Comparison of ENCODE assay signal across 37 cellular contexts in genomic region chr1:158357441-158357840, GRCh38. TPM values are rescaled to one million over a fixed set of nuclear protein-coding genes. Genes with fewer than 3 reads are reported as not detected.
"Had no signal": no experiment of that assay in that cellular context is flagged by ENCODE, and none has a peak within 500 bp of the region (broad histone marks: within the 10 kb centered on the region; RNA-seq: fewer than 3 reads in every experiment).

No MANE protein-coding gene starts in this region.

- H3K9me3 Mint-ChIP-seq: activated CD4-positive, alpha-beta memory T cell treated with anti-CD3 and anti-CD28 coated beads, Interleukin-2, amount 10 ng/mL, durations not matched to agents 7 days and 5 days; activated CD4-positive, alpha-beta T cell treated with anti-CD3 and anti-CD28 coated beads, Interleukin-2, amount 10 ng/mL, durations not matched to agents 7 days and 5 days; activated naive CD4-positive, alpha-beta T cell treated with anti-CD3 and anti-CD28 coated beads, Interleukin-2, amount 10 ng/mL, durations not matched to agents 7 days and 5 days; activated naive CD8-positive, alpha-beta T cell treated with anti-CD3 and anti-CD28 coated beads, Interleukin-2, amount 10 ng/mL, durations not matched to agents 7 days and 5 days; activated T-cell treated with anti-CD3 and anti-CD28 coated beads, Interleukin-2, amount 50 U/mL, for 24 hours; central memory CD8-positive, alpha-beta T cell; dendritic cell treated with granulocyte-macrophage colony-stimulating factor and Interleukin-4, amounts not matched to agents 40 ng/mL and 50 ng/mL, for 4 days; T-helper 2 cell treated with Interferon-gamma antibody and Interleukin-4, amounts not matched to agents 5 μg/mL and 100 μg/mL, for 36 hours had no signal

- H3K27ac Mint-ChIP-seq: activated CD4-positive, alpha-beta memory T cell treated with anti-CD3 and anti-CD28 coated beads, Interleukin-2, amount 10 ng/mL, durations not matched to agents 7 days and 5 days; activated CD4-positive, alpha-beta T cell treated with anti-CD3 and anti-CD28 coated beads, Interleukin-2, amount 10 ng/mL, durations not matched to agents 7 days and 5 days; activated naive CD4-positive, alpha-beta T cell treated with anti-CD3 and anti-CD28 coated beads, Interleukin-2, amount 10 ng/mL, durations not matched to agents 7 days and 5 days; activated naive CD4-positive, alpha-beta T cell treated with anti-CD3 and anti-CD28 coated beads, Interleukin-2, amount 50 U/mL, for 72 hours; activated naive CD8-positive, alpha-beta T cell treated with anti-CD3 and anti-CD28 coated beads, Interleukin-2, amount 10 ng/mL, durations not matched to agents 7 days and 5 days; activated T-cell treated with anti-CD3 and anti-CD28 coated beads, Interleukin-2, amount 50 U/mL, for 24 hours; activated T-cell treated with anti-CD3 and anti-CD28 coated beads, Interleukin-2, amount 50 U/mL, for 72 hours; T-helper 17 cell; T-helper 2 cell treated with Interferon-gamma antibody and Interleukin-4, amounts not matched to agents 5 μg/mL and 100 μg/mL, for 36 hours had no signal

- H3K4me1 Mint-ChIP-seq: activated CD4-positive, alpha-beta memory T cell treated with anti-CD3 and anti-CD28 coated beads, Interleukin-2, amount 10 ng/mL, durations not matched to agents 7 days and 5 days; activated CD4-positive, alpha-beta T cell treated with anti-CD3 and anti-CD28 coated beads, Interleukin-2, amount 10 ng/mL, durations not matched to agents 7 days and 5 days; activated naive CD4-positive, alpha-beta T cell treated with anti-CD3 and anti-CD28 coated beads, Interleukin-2, amount 10 ng/mL, durations not matched to agents 7 days and 5 days; activated naive CD8-positive, alpha-beta T cell treated with anti-CD3 and anti-CD28 coated beads, Interleukin-2, amount 10 ng/mL, durations not matched to agents 7 days and 5 days; central memory CD8-positive, alpha-beta T cell had no signal

- H3K36me3 ChIP-seq: brain microvascular endothelial cell, esophagus muscularis mucosa, gastrocnemius medialis, heart left ventricle had no signal

- H3K27ac ChIP-seq: brain microvascular endothelial cell, coronary artery, dorsolateral prefrontal cortex, esophagus muscularis mucosa, foreskin keratinocyte, gastrocnemius medialis, heart left ventricle had no signal

- H3K4me3 ChIP-seq: coronary artery, dorsolateral prefrontal cortex, esophagus muscularis mucosa, gastrocnemius medialis, heart left ventricle had no signal

- H3K4me1 ChIP-seq: esophagus muscularis mucosa, foreskin keratinocyte, gastrocnemius medialis, heart left ventricle had no signal

- H3K27me3 ChIP-seq: brain microvascular endothelial cell, esophagus muscularis mucosa, foreskin keratinocyte, gastrocnemius medialis had no signal

- DNase-seq: activated CD4-positive, alpha-beta memory T cell treated with anti-CD3 and anti-CD28 coated beads, Interleukin-2, amount 10 ng/mL, durations not matched to agents 7 days and 5 days; activated CD4-positive, alpha-beta T cell treated with anti-CD3 and anti-CD28 coated beads for 1 hour; activated CD4-positive, alpha-beta T cell treated with anti-CD3 and anti-CD28 coated beads for 4 hours; activated CD4-positive, alpha-beta T cell treated with anti-CD3 and anti-CD28 coated beads, Interleukin-2, amount 10 ng/mL, durations not matched to agents 7 days and 5 days; activated CD4-positive, alpha-beta T cell treated with anti-CD3 and anti-CD28 coated beads, Interleukin-2, amount 50 U/mL, for 4 hours; activated CD8-positive, alpha-beta memory T cell treated with anti-CD3 and anti-CD28 coated beads, Interleukin-2, amount 50 U/mL, for 48 hours; activated gamma-delta T cell; activated naive CD4-positive, alpha-beta T cell; activated naive CD4-positive, alpha-beta T cell treated with anti-CD3 and anti-CD28 coated beads, Interleukin-2, amount 10 ng/mL, durations not matched to agents 7 days and 5 days; activated naive CD8-positive, alpha-beta T cell treated with anti-CD3 and anti-CD28 coated beads, Interleukin-2, amount 10 ng/mL, durations not matched to agents 7 days and 5 days; activated T-cell treated with anti-CD3 and anti-CD28 coated beads for 4 hours; activated T-cell treated with anti-CD3 and anti-CD28 coated beads, Interleukin-2, amount 50 U/mL, for 24 hours; activated T-cell treated with anti-CD3 and anti-CD28 coated beads, Interleukin-2, amount 50 U/mL, for 72 hours; amniotic stem cell; anterior cingulate cortex; brain microvascular endothelial cell; dorsolateral prefrontal cortex; effector memory CD4-positive, alpha-beta T cell; erythroblast; foreskin keratinocyte; gastrocnemius medialis; glutamatergic neuron; heart left ventricle; T-helper 1 cell; T-helper 17 cell; T1000 had no signal

- H3K36me3 Mint-ChIP-seq: activated naive CD4-positive, alpha-beta T cell treated with anti-CD3 and anti-CD28 coated beads, Interleukin-2, amount 10 ng/mL, durations not matched to agents 7 days and 5 days; activated naive CD4-positive, alpha-beta T cell treated with anti-CD3 and anti-CD28 coated beads, Interleukin-2, amount 50 U/mL, for 72 hours; activated naive CD8-positive, alpha-beta T cell treated with anti-CD3 and anti-CD28 coated beads, Interleukin-2, amount 10 ng/mL, durations not matched to agents 7 days and 5 days had no signal

- H3K4me3 Mint-ChIP-seq: activated CD4-positive, alpha-beta memory T cell treated with anti-CD3 and anti-CD28 coated beads, Interleukin-2, amount 10 ng/mL, durations not matched to agents 7 days and 5 days; activated CD4-positive, alpha-beta T cell treated with anti-CD3 and anti-CD28 coated beads, Interleukin-2, amount 10 ng/mL, durations not matched to agents 7 days and 5 days; activated naive CD4-positive, alpha-beta T cell treated with anti-CD3 and anti-CD28 coated beads, Interleukin-2, amount 10 ng/mL, durations not matched to agents 7 days and 5 days; activated naive CD8-positive, alpha-beta T cell treated with anti-CD3 and anti-CD28 coated beads, Interleukin-2, amount 10 ng/mL, durations not matched to agents 7 days and 5 days; activated T-cell treated with anti-CD3 and anti-CD28 coated beads, Interleukin-2, amount 50 U/mL, for 24 hours; activated T-cell treated with anti-CD3 and anti-CD28 coated beads, Interleukin-2, amount 50 U/mL, for 72 hours; central memory CD8-positive, alpha-beta T cell; T-helper 17 cell; T-helper 2 cell treated with Interferon-gamma antibody and Interleukin-4, amounts not matched to agents 5 μg/mL and 100 μg/mL, for 36 hours had no signal

- H3K9me3 ChIP-seq: esophagus muscularis mucosa, gastrocnemius medialis, heart left ventricle had no signal

- ATAC-seq: activated naive CD4-positive, alpha-beta T cell treated with anti-CD3 and anti-CD28 coated beads, Interleukin-2, amount 50 U/mL, for 72 hours; activated T-cell treated with anti-CD3 and anti-CD28 coated beads, Interleukin-2, amount 50 U/mL, for 72 hours; foreskin keratinocyte; gastrocnemius medialis; heart left ventricle; T-helper 17 cell had no signal

RNA-seq across cellular contexts. Expression of gene CD1E, which starts 3.7 kb away (rescaled TPM):
- total RNA-seq: activated CD4-positive, alpha-beta memory T cell treated with anti-CD3 and anti-CD28 coated beads, Interleukin-2, amount 10 ng/mL, durations not matched to agents 7 days and 5 days; activated CD4-positive, alpha-beta T cell treated with anti-CD3 and anti-CD28 coated beads, Interleukin-2, amount 10 ng/mL, durations not matched to agents 7 days and 5 days; activated naive CD4-positive, alpha-beta T cell treated with anti-CD3 and anti-CD28 coated beads, Interleukin-2, amount 50 U/mL, for 72 hours; activated naive CD8-positive, alpha-beta T cell treated with anti-CD3 and anti-CD28 coated beads, Interleukin-2, amount 10 ng/mL, durations not matched to agents 7 days and 5 days; activated T-cell treated with anti-CD3 and anti-CD28 coated beads, Interleukin-2, amount 50 U/mL, for 72 hours; astrocyte; bronchial epithelial cell; cardiac septum; cerebellum; dorsolateral prefrontal cortex; foreskin keratinocyte; gastrocnemius medialis had no signal
- polyA plus RNA-seq: foreskin keratinocyte had no signal

RNA-seq across cellular contexts. Expression of gene CD1B, which starts 26.1 kb away (rescaled TPM):
- total RNA-seq: activated CD4-positive, alpha-beta memory T cell treated with anti-CD3 and anti-CD28 coated beads, Interleukin-2, amount 10 ng/mL, durations not matched to agents 7 days and 5 days; activated CD4-positive, alpha-beta T cell treated with anti-CD3 and anti-CD28 coated beads, Interleukin-2, amount 10 ng/mL, durations not matched to agents 7 days and 5 days; activated naive CD4-positive, alpha-beta T cell treated with anti-CD3 and anti-CD28 coated beads, Interleukin-2, amount 50 U/mL, for 72 hours; activated naive CD8-positive, alpha-beta T cell treated with anti-CD3 and anti-CD28 coated beads, Interleukin-2, amount 10 ng/mL, durations not matched to agents 7 days and 5 days; activated T-cell treated with anti-CD3 and anti-CD28 coated beads, Interleukin-2, amount 50 U/mL, for 72 hours; astrocyte; bronchial epithelial cell; cardiac septum; cerebellum; dorsolateral prefrontal cortex; esophagus muscularis mucosa; foreskin keratinocyte; gastrocnemius medialis; T-helper 17 cell had no signal
- polyA plus RNA-seq: adipose tissue, foreskin keratinocyte, heart left ventricle had no signal

RNA-seq across cellular contexts. Expression of gene OR10T2, which starts 41.8 kb away (rescaled TPM):
- total RNA-seq: activated CD4-positive, alpha-beta memory T cell treated with anti-CD3 and anti-CD28 coated beads, Interleukin-2, amount 10 ng/mL, durations not matched to agents 7 days and 5 days; activated CD4-positive, alpha-beta T cell treated with anti-CD3 and anti-CD28 coated beads, Interleukin-2, amount 10 ng/mL, durations not matched to agents 7 days and 5 days; activated naive CD4-positive, alpha-beta T cell treated with anti-CD3 and anti-CD28 coated beads, Interleukin-2, amount 50 U/mL, for 72 hours; activated naive CD8-positive, alpha-beta T cell treated with anti-CD3 and anti-CD28 coated beads, Interleukin-2, amount 10 ng/mL, durations not matched to agents 7 days and 5 days; activated T-cell treated with anti-CD3 and anti-CD28 coated beads, Interleukin-2, amount 50 U/mL, for 72 hours; astrocyte; bronchial epithelial cell; cardiac septum; cerebellum; dorsolateral prefrontal cortex; esophagus muscularis mucosa; foreskin keratinocyte; gastrocnemius medialis; heart left ventricle; T-helper 17 cell had no signal
- polyA plus RNA-seq: adipose tissue, foreskin keratinocyte, heart left ventricle had no signal
